Comparison of ENCODE assay signal across 15 cellular contexts in genomic region chr6:2583459-2583858, GRCh38.
DNase-seq lines count a peak whose midpoint lies in the region; TF ChIP-seq lines count a peak whose summit lies in the region.
"Had no signal": no experiment of that assay in that cellular context is flagged by ENCODE, and none has a peak within 500 bp of the region (broad histone marks: within the 10 kb centered on the region; RNA-seq: fewer than 3 reads in every experiment).

No MANE protein-coding gene starts in this region.

- CTCF ChIA-PET in activated CD4-positive, alpha-beta T cell treated with anti-CD3 and anti-CD28 coated beads, Interleukin-2, amount 10 ng/mL, durations not matched to agents 7 days and 5 days (lab: Charles Lee) = no interaction called here

- POLR2A ChIA-PET in activated CD4-positive, alpha-beta T cell treated with anti-CD3 and anti-CD28 coated beads, Interleukin-2, amount 10 ng/mL, durations not matched to agents 7 days and 5 days (lab: Charles Lee) = no interaction called here

- no peak overlapping the region for H3K27ac Mint-ChIP-seq in activated CD4-positive, alpha-beta T cell treated with anti-CD3 and anti-CD28 coated beads, Interleukin-2, amount 10 ng/mL, durations not matched to agents 24 days and 14 days
- no peak overlapping the region for H3K27ac Mint-ChIP-seq in activated CD4-positive, alpha-beta T cell treated with anti-CD3 and anti-CD28 coated beads, Interleukin-2, amount 10 ng/mL, durations not matched to agents 7 days and 5 days
- H3K27ac Mint-ChIP-seq: B cell; CD4-positive, alpha-beta T cell; CD8-positive, alpha-beta T cell had no signal

- DNase-seq in activated CD4-positive, alpha-beta T cell treated with anti-CD3 and anti-CD28 coated beads, Interleukin-2, amount 10 ng/mL, durations not matched to agents 24 days and 14 days = peak; percentile 38
- no peak for DNase-seq in activated CD4-positive, alpha-beta T cell treated with anti-CD3 and anti-CD28 coated beads, Interleukin-2, amount 10 ng/mL, durations not matched to agents 7 days and 5 days
- DNase-seq in fibroblast of mammary gland (ENCODE audit: low read depth) (peak; percentile 20), SHP77 (lab: John Stamatoyannopoulos, UW) (no peak)
- DNase-seq in effector CD4-positive, alpha-beta T cell = no peak
- DNase-seq: AML-193; Caco-2; Calu3; CD4-positive, alpha-beta T cell; CD8-positive, alpha-beta T cell; DMS79 treated with DMSO at 0.1 percent for 48 hours; GF-D8 had no signal

- H3K4me1 Mint-ChIP-seq in activated CD4-positive, alpha-beta T cell treated with anti-CD3 and anti-CD28 coated beads, Interleukin-2, amount 10 ng/mL, durations not matched to agents 24 days and 14 days = no peaks in the 10 kb centered on the region
- no peaks in the 10 kb centered on the region for H3K4me1 Mint-ChIP-seq in activated CD4-positive, alpha-beta T cell treated with anti-CD3 and anti-CD28 coated beads, Interleukin-2, amount 10 ng/mL, durations not matched to agents 7 days and 5 days
- H3K4me1 Mint-ChIP-seq: B cell had no signal

- no peak overlapping the region for H3K4me3 ChIP-seq in fibroblast of mammary gland (ENCODE audit: control insufficient read depth, low read depth, low read length)
- H3K4me3 ChIP-seq: A549; BLaER1 treated with 17β-estradiol and CSF1 and Interleukin-3, amounts not matched to agents 10 nM and 100 nM had no signal

- peaks cover 9% of the 10 kb centered on the region for H3K9me3 Mint-ChIP-seq in activated CD4-positive, alpha-beta T cell treated with anti-CD3 and anti-CD28 coated beads, Interleukin-2, amount 10 ng/mL, durations not matched to agents 24 days and 14 days
- no peaks in the 10 kb centered on the region for H3K9me3 Mint-ChIP-seq in activated CD4-positive, alpha-beta T cell treated with anti-CD3 and anti-CD28 coated beads, Interleukin-2, amount 10 ng/mL, durations not matched to agents 7 days and 5 days
- H3K9me3 Mint-ChIP-seq: CD8-positive, alpha-beta T cell had no signal

- H3K27me3 Mint-ChIP-seq in activated CD4-positive, alpha-beta T cell treated with anti-CD3 and anti-CD28 coated beads, Interleukin-2, amount 10 ng/mL, durations not matched to agents 24 days and 14 days = peaks cover 70% of the 10 kb centered on the region
- peaks cover 67% of the 10 kb centered on the region for H3K27me3 Mint-ChIP-seq in activated CD4-positive, alpha-beta T cell treated with anti-CD3 and anti-CD28 coated beads, Interleukin-2, amount 10 ng/mL, durations not matched to agents 7 days and 5 days

- no peaks in the 10 kb centered on the region for H3K36me3 Mint-ChIP-seq in activated CD4-positive, alpha-beta T cell treated with anti-CD3 and anti-CD28 coated beads, Interleukin-2, amount 10 ng/mL, durations not matched to agents 24 days and 14 days (ENCODE audit: low read depth)
- no peaks in the 10 kb centered on the region for H3K36me3 Mint-ChIP-seq in activated CD4-positive, alpha-beta T cell treated with anti-CD3 and anti-CD28 coated beads, Interleukin-2, amount 10 ng/mL, durations not matched to agents 7 days and 5 days (ENCODE audit: low read depth)
- H3K36me3 Mint-ChIP-seq: CD8-positive, alpha-beta T cell had no signal

- no peak overlapping the region for H3K4me3 Mint-ChIP-seq in activated CD4-positive, alpha-beta T cell treated with anti-CD3 and anti-CD28 coated beads, Interleukin-2, amount 10 ng/mL, durations not matched to agents 24 days and 14 days
- H3K4me3 Mint-ChIP-seq in activated CD4-positive, alpha-beta T cell treated with anti-CD3 and anti-CD28 coated beads, Interleukin-2, amount 10 ng/mL, durations not matched to agents 7 days and 5 days = no peak overlapping the region
- H3K4me3 Mint-ChIP-seq: B cell; CD4-positive, alpha-beta T cell; CD8-positive, alpha-beta T cell had no signal

- intact Hi-C loops in activated CD4-positive, alpha-beta T cell treated with anti-CD3 and anti-CD28 coated beads, Interleukin-2, amount 10 ng/mL, durations not matched to agents 24 days and 14 days (cut with micrococcal nuclease) = no loop called here

- no peak for TF ChIP-seq CTCF in fibroblast of mammary gland (conservative IDR thresholded peaks at IDR 0.05; ENCODE audit: control insufficient read depth, insufficient read depth, low read depth, low read length)

Comparison
In these comparisons a context has a peak if more than half of its experiments do, and no peak if none do; other contexts are left out.
1. DNase-seq: peak in activated CD4-positive, alpha-beta T cell treated with anti-CD3 and anti-CD28 coated beads, Interleukin-2, amount 10 ng/mL, durations not matched to agents 24 days and 14 days (single experiment) and fibroblast of mammary gland (single experiment); none in activated CD4-positive, alpha-beta T cell treated with anti-CD3 and anti-CD28 coated beads, Interleukin-2, amount 10 ng/mL, durations not matched to agents 7 days and 5 days (single experiment), effector CD4-positive, alpha-beta T cell (single experiment) and SHP77 (0 of 2).